ENCODE assay signal across 2 cellular contexts in genomic region chr17:54221499-54221898, GRCh38.
TF ChIP-seq lines count a peak whose summit lies in the region.

No MANE protein-coding gene starts in this region.

TF ChIP-seq in A549, 52 proteins besides CTCF, POLR2A, EP300 and RAD21 (continued from another document):
- TF ChIP-seq PBX3 (IDR thresholded peaks at IDR 0.05) (no peak), ELK1 (IDR thresholded peaks at IDR 0.05; ENCODE audit: low read depth, low read length) (no peak), USF2 (IDR thresholded peaks at IDR 0.05) (no peak), RARB (CRISPR knock-in tag; IDR thresholded peaks at IDR 0.05) (no peak), TFCP2L1 (CRISPR knock-in tag; IDR thresholded peaks at IDR 0.05) (no peak), NPAS2 (CRISPR knock-in tag; IDR thresholded peaks at IDR 0.05; ENCODE audit: borderline replicate concordance) (no peak)

TF ChIP-seq in SK-N-SH treated with all-trans-retinoic acid at 6 μM for 48 hours, 23 proteins besides CTCF, POLR2A, EP300 and RAD21 (continued from another document):
- no peak for TF ChIP-seq PATZ1 (CRISPR knock-in tag; IDR thresholded peaks at IDR 0.05; ENCODE audit: borderline replicate concordance)
- TF ChIP-seq RARB (CRISPR knock-in tag; IDR thresholded peaks at IDR 0.05) = no peak
- TF ChIP-seq CSRNP3 (CRISPR knock-in tag; IDR thresholded peaks at IDR 0.05) = no peak
- no peak for TF ChIP-seq ZFP30 (CRISPR knock-in tag; IDR thresholded peaks at IDR 0.05)
- no peak for TF ChIP-seq ZC3H10 (CRISPR knock-in tag; IDR thresholded peaks at IDR 0.05)
- no peak for TF ChIP-seq SNAI2 (CRISPR knock-in tag; IDR thresholded peaks at IDR 0.05)
- no peak for TF ChIP-seq ZNF8 (CRISPR knock-in tag; IDR thresholded peaks at IDR 0.05)
- no peak for TF ChIP-seq ARNTL (CRISPR knock-in tag; IDR thresholded peaks at IDR 0.05; ENCODE audit: borderline replicate concordance, low read depth)
- TF ChIP-seq ESRRG (CRISPR knock-in tag; IDR thresholded peaks at IDR 0.05) = peak; percentile 26; the same call in 1 of the 2 replicates
- TF ChIP-seq ZNF565 (CRISPR knock-in tag; conservative IDR thresholded peaks at IDR 0.05; ENCODE audit: low read depth) = no peak
- peak; percentile 86; the same call in 1 of the 2 replicates for TF ChIP-seq TSHZ2 (CRISPR knock-in tag; IDR thresholded peaks at IDR 0.05)
